1 cellular context compared by ENCODE assay signal in genomic region chr4:70687821-70688794, GRCh38.
TF ChIP-seq lines count a peak whose summit lies in the region.

UTP3 (plus strand) TSS chr4:70688532; CDS start chr4:70688678, 146 bp downstream.

TF ChIP-seq in HEK293, 187 proteins besides CTCF, POLR2A, EP300 and RAD21 (continued from another document and continues in another):
- TF ChIP-seq ZNF645 (tag by site-specific recombination; IDR thresholded peaks at IDR 0.05) (no peak), ZBTB8A (tag by site-specific recombination; IDR thresholded peaks at IDR 0.05) (peak; percentile 88), ZNF785 (tag by site-specific recombination; IDR thresholded peaks at IDR 0.05) (peak; percentile 72; the same call in 1 of the 2 replicates), MZF1 (tag by site-specific recombination; IDR thresholded peaks at IDR 0.05; ENCODE audit: borderline replicate concordance) (no peak), ZNF121 (tag by site-specific recombination; IDR thresholded peaks at IDR 0.05) (0 out of 2 replicates have a peak, but pooled peaks have one; percentile 43), PRDM10 (tag by site-specific recombination; IDR thresholded peaks at IDR 0.05) (peak; percentile 80), ZNF174 (tag by site-specific recombination; IDR thresholded peaks at IDR 0.05) (no peak), ZNF26 (tag by site-specific recombination; IDR thresholded peaks at IDR 0.05) (no peak), ZNF449 (tag by site-specific recombination; IDR thresholded peaks at IDR 0.05) (0 out of 2 replicates have a peak, but pooled peaks have one; percentile 54), GLIS2 (tag by site-specific recombination; IDR thresholded peaks at IDR 0.05) (peak; percentile 52; the same call in 1 of the 2 replicates), ZSCAN30 (tag by site-specific recombination; IDR thresholded peaks at IDR 0.05) (peak; percentile 97), GFI1B (tag by site-specific recombination; IDR thresholded peaks at IDR 0.05) (peak; percentile 88), ZEB2 (tag by site-specific recombination; IDR thresholded peaks at IDR 0.05) (peak; percentile 98), ZSCAN18 (tag by site-specific recombination; IDR thresholded peaks at IDR 0.05) (peak; percentile 84), ZNF239 (tag by site-specific recombination; IDR thresholded peaks at IDR 0.05) (no peak), ZNF488 (tag by site-specific recombination; IDR thresholded peaks at IDR 0.05) (no peak), ZNF76 (tag by site-specific recombination; IDR thresholded peaks at IDR 0.05; ENCODE audit: borderline replicate concordance, low read depth) (peak; percentile 89), INSM2 (tag by site-specific recombination; IDR thresholded peaks at IDR 0.05) (peak; percentile 89), BCL6B (tag by site-specific recombination; IDR thresholded peaks at IDR 0.05) (no peak), ZNF777 (tag by site-specific recombination; IDR thresholded peaks at IDR 0.05; ENCODE audit: borderline replicate concordance) (0 out of 2 replicates have a peak, but pooled peaks have one; percentile 17), ZNF626 (tag by site-specific recombination; IDR thresholded peaks at IDR 0.05) (no peak), FEZF1 (tag by site-specific recombination; IDR thresholded peaks at IDR 0.05) (peak; percentile 69), ZNF248 (tag by site-specific recombination; IDR thresholded peaks at IDR 0.05) (no peak), TSHZ1 (tag by site-specific recombination; IDR thresholded peaks at IDR 0.05; ENCODE audit: borderline replicate concordance) (peak; percentile 59; the same call in 1 of the 2 replicates), ZNF19 (tag by site-specific recombination; IDR thresholded peaks at IDR 0.05; ENCODE audit: low read depth) (no peak), ZNF138 (tag by site-specific recombination; IDR thresholded peaks at IDR 0.05; ENCODE audit: borderline replicate concordance) (no peak), ZNF639 (tag by site-specific recombination; IDR thresholded peaks at IDR 0.05) (peak; percentile 98), ZFP41 (tag by site-specific recombination; IDR thresholded peaks at IDR 0.05; ENCODE audit: borderline replicate concordance) (no peak), ZNF501 (tag by site-specific recombination; IDR thresholded peaks at IDR 0.05) (peak; percentile 98), ZFP3 (tag by site-specific recombination; IDR thresholded peaks at IDR 0.05; ENCODE audit: low read depth) (no peak), ZNF292 (tag by site-specific recombination; IDR thresholded peaks at IDR 0.05; ENCODE audit: borderline replicate concordance, low read depth) (no peak), ELK4 (IDR thresholded peaks at IDR 0.05; ENCODE audit: borderline replicate concordance, low read depth, low read length) (no peak), ZNF621 (tag by site-specific recombination; IDR thresholded peaks at IDR 0.05) (no peak)
